Comparison of ENCODE assay signal across 1 cellular context in genomic region chr5:16702964-16703363, GRCh38.
TF ChIP-seq lines count a peak whose summit lies in the region.

No MANE protein-coding gene starts in this region.

TF ChIP-seq in GM23338, 12 proteins besides CTCF, POLR2A, EP300 and RAD21 (continued from another document):
- TF ChIP-seq ZNF462 (CRISPR knock-in tag; IDR thresholded peaks at IDR 0.05) (no peak), REST (IDR thresholded peaks at IDR 0.05; ENCODE audit: unreplicated experiment) (no peak), JUNB (IDR thresholded peaks at IDR 0.05; ENCODE audit: unreplicated experiment) (no peak), STAT1 (IDR thresholded peaks at IDR 0.05; ENCODE audit: unreplicated experiment) (no peak), ETS1 (IDR thresholded peaks at IDR 0.05) (no peak), EZH2 (IDR thresholded peaks at IDR 0.05; ENCODE audit: low read depth, unreplicated experiment) (no peak), NANOG (IDR thresholded peaks at IDR 0.05; ENCODE audit: borderline replicate concordance) (no peak), POLR2AphosphoS5 (IDR thresholded peaks at IDR 0.05; ENCODE audit: low read depth) (no peak)
